ENCODE assay signal across 26 cellular contexts in the genomic region with DNA sequence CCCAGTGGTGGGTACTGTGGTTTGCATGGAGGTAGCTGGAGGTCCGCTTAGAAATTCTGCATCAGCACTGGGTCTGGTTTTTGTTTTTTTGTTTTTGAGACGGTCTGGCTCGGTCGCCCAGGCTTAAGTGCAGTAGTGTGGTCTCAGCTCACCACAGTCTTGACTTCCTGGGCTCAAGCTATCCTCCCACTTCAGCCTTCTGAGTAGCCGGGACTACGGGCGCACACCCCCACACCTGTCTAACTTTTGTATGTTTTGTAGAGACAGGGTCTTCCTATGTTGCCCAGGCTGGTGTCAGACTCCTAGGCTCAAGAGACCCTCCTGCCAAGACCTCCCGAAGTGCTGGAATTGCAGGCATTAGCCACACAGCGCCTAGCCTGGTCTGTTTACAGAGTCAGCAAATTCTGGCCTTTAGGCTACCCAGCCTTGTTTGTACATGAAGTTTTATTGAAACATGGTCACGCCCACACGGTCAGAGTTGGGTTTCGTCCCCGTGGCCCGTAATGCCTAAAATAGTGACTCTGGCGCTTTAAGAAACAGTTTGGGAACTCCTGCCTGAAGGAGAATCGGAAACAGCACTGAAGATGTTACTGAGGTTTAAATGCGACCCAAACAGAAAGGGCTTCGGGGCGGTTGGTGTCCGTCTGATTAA. TPM values are rescaled to one million over a fixed set of nuclear protein-coding genes. Genes with fewer than 3 reads are reported as not detected.
DNase-seq lines count a peak whose midpoint lies in the region; ATAC-seq and TF ChIP-seq lines count a peak whose summit lies in the region.
"Had no signal": no experiment of that assay in that cellular context is flagged by ENCODE, and none has a peak within 500 bp of the region (broad histone marks: within the 10 kb centered on the region; RNA-seq: fewer than 3 reads in every experiment).

No MANE protein-coding gene starts in this region.

- H3K27ac ChIP-seq in C4-2B: peak overlapping the region; percentile 57
- no peak overlapping the region for H3K27ac ChIP-seq in H9 (ENCODE audit: insufficient read length, low read depth, low read length)
- H3K27ac ChIP-seq in endodermal cell (ENCODE audit: low read depth, low read length): no peak overlapping the region
- H3K27ac ChIP-seq in neuronal stem cell (replicated peaks; ENCODE audit: low read length): no peak overlapping the region
- H3K27ac ChIP-seq: SJCRH30 had no signal

- no peak for DNase-seq in H9
- no peak for DNase-seq in endodermal cell
- no peak for DNase-seq in neuronal stem cell (ENCODE audit: low spot score)
- no peak for DNase-seq in activated naive CD8-positive, alpha-beta T cell treated with anti-CD3 and anti-CD28 coated beads for 36 hours
- no peak for DNase-seq in activated CD8-positive, alpha-beta T cell treated with anti-CD3 and anti-CD28 coated beads, Interleukin-2, amount 10 ng/mL, durations not matched to agents 7 days and 5 days
- no peak for DNase-seq in stimulated activated CD8-positive, alpha-beta memory T cell treated with anti-CD3 and anti-CD28 coated beads, Interleukin-4, amount 100 ng/mL, for 48 hours
- DNase-seq: Calu3; DMS153; DND-41; GOT3; KBM-7; MM.1S; NCI-H1694; NCI-H2029 treated with DMSO at 0.1 percent for 48 hours; NCI-H446 treated with DMSO at 0.1 percent for 48 hours; NCI-H526; NCI-H82; NK-92 treated with Interleukin-12 subunit alpha and Interleukin-12 subunit beta, amount 100 ng/mL, for 24 hours; PC-3; SJCRH30 had no signal

- peaks cover 2% of the 10 kb centered on the region; the same call in 1 of the 2 replicates for H3K27me3 Mint-ChIP-seq in H9 (ENCODE audit: low read depth)
- H3K27me3 Mint-ChIP-seq in endodermal cell (ENCODE audit: insufficient read depth): no peaks in the 10 kb centered on the region
- H3K27me3 Mint-ChIP-seq in activated naive CD8-positive, alpha-beta T cell treated with anti-CD3 and anti-CD28 coated beads for 36 hours: no peaks in the 10 kb centered on the region
- H3K27me3 Mint-ChIP-seq in activated CD8-positive, alpha-beta T cell treated with anti-CD3 and anti-CD28 coated beads, Interleukin-2, amount 10 ng/mL, durations not matched to agents 7 days and 5 days (ENCODE audit: low read depth): no peaks in the 10 kb centered on the region
- H3K27me3 Mint-ChIP-seq: B cell had no signal

- TF ChIP-seq CTCF in C4-2B (conservative IDR thresholded peaks at IDR 0.05) (no peak), H9 (conservative IDR thresholded peaks at IDR 0.05) (no peak), endodermal cell (conservative IDR thresholded peaks at IDR 0.05) (no peak)

- no peak overlapping the region for H3K9ac ChIP-seq in H9 (ENCODE audit: extremely low read depth, insufficient read length, low read length)
- H3K9ac ChIP-seq in endodermal cell (ENCODE audit: extremely low read depth, low read length, poor library complexity, severe bottlenecking): no peak overlapping the region
- H3K9ac ChIP-seq in neuronal stem cell (ENCODE audit: low read depth, low read length, poor library complexity): no peak overlapping the region

- no peak overlapping the region for H2AK5ac ChIP-seq in H9 (ENCODE audit: insufficient read length, low read length)
- no peak overlapping the region for H2AK5ac ChIP-seq in neuronal stem cell (ENCODE audit: low read depth, low read length)

- no peaks in the 10 kb centered on the region for H3K79me1 ChIP-seq in H9 (ENCODE audit: insufficient read depth, low read depth, low read length, poor library complexity, severe bottlenecking)
- peaks cover 4% of the 10 kb centered on the region for H3K79me1 ChIP-seq in neuronal stem cell (ENCODE audit: low read depth, low read length)

- no peaks in the 10 kb centered on the region for H3K4me1 ChIP-seq in H9 (ENCODE audit: insufficient read depth, low read length)
- no peaks in the 10 kb centered on the region for H3K4me1 ChIP-seq in endodermal cell (ENCODE audit: control insufficient read depth, insufficient read depth, low read length)
- no peaks in the 10 kb centered on the region for H3K4me1 ChIP-seq in neuronal stem cell (ENCODE audit: control insufficient read depth in 2 of 2, insufficient read depth in 1 of 2, low read depth in 1 of 2, low read length in 2 of 2)
- H3K4me1 ChIP-seq: SJCRH30 had no signal

- no peak overlapping the region for H2BK15ac ChIP-seq in H9 (ENCODE audit: low read depth, low read length)
- no peak overlapping the region for H2BK15ac ChIP-seq in neuronal stem cell (ENCODE audit: low read length)

- H2BK20ac ChIP-seq in H9 (ENCODE audit: low read depth, low read length, poor library complexity, severe bottlenecking): no peak overlapping the region

- WGBS in H9 (ENCODE audit: extremely low coverage, insufficient read length, low lambda C conversion rate): no CpG with 5 or more reads among the region's 20 CpGs
- WGBS in endodermal cell (ENCODE audit: insufficient coverage in 1 of 2, insufficient read length in 1 of 2), 2 experiments: 94 to 98% methylated on average over 17 to 20 of the region's 20 CpGs
- no CpG with 5 or more reads among the region's 20 CpGs for WGBS in neuronal stem cell (ENCODE audit: extremely low coverage in 2 of 2, insufficient read length in 2 of 2, insufficient replicate concordance in 1 of 2), 2 donors

- H3K4me3 Mint-ChIP-seq in H9 (no peak overlapping the region), endodermal cell (no peak overlapping the region)
- no peak overlapping the region for H3K4me3 Mint-ChIP-seq in activated naive CD8-positive, alpha-beta T cell treated with anti-CD3 and anti-CD28 coated beads for 36 hours
- no peak overlapping the region for H3K4me3 Mint-ChIP-seq in activated CD8-positive, alpha-beta T cell treated with anti-CD3 and anti-CD28 coated beads, Interleukin-2, amount 10 ng/mL, durations not matched to agents 7 days and 5 days
- H3K4me3 Mint-ChIP-seq: B cell; CD14-positive monocyte; CD8-positive, alpha-beta memory T cell had no signal

- H3K56ac ChIP-seq in H9 (ENCODE audit: insufficient read length, low read depth, low read length): no peak overlapping the region

- no peak overlapping the region for H2BK5ac ChIP-seq in H9 (ENCODE audit: insufficient read length, low read length)
- H2BK5ac ChIP-seq in neuronal stem cell (ENCODE audit: low read length): no peak overlapping the region

- no peak overlapping the region for H2AFZ ChIP-seq in H9 (ENCODE audit: low read length)
- H2AFZ ChIP-seq in neuronal stem cell (ENCODE audit: low read length): no peak overlapping the region

- no peaks in the 10 kb centered on the region for H4K20me1 ChIP-seq in H9 (ENCODE audit: control insufficient read depth, insufficient read depth, insufficient read length)

- H3K9me3 ChIP-seq in H9 (ENCODE audit: control insufficient read depth, low read depth, low read length): no peaks in the 10 kb centered on the region
- H3K9me3 ChIP-seq in endodermal cell (ENCODE audit: control insufficient read depth, low read length): no peaks in the 10 kb centered on the region
- no peaks in the 10 kb centered on the region for H3K9me3 ChIP-seq in neuronal stem cell (replicated peaks in 1 of 2; ENCODE audit: control insufficient read depth in 2 of 2, insufficient read depth in 1 of 2, low read depth in 1 of 2, low read length in 2 of 2)
- H3K9me3 ChIP-seq: SJCRH30 had no signal

- no peak overlapping the region for H4K5ac ChIP-seq in H9 (ENCODE audit: insufficient read length, low read depth, low read length)

- no peaks in the 10 kb centered on the region for H3K23me2 ChIP-seq in H9 (ENCODE audit: insufficient read length, low read depth, low read length, poor library complexity, severe bottlenecking)

- H3K4ac ChIP-seq in H9 (ENCODE audit: low read depth, low read length) (no peak overlapping the region), neuronal stem cell (ENCODE audit: low read length) (no peak overlapping the region)

- POLR2A ChIA-PET in activated CD8-positive, alpha-beta T cell treated with anti-CD3 and anti-CD28 coated beads, Interleukin-2, amount 10 ng/mL, durations not matched to agents 7 days and 5 days (lab: Charles Lee): no interaction called here

- H3K23ac ChIP-seq in H9 (ENCODE audit: insufficient read length, low read depth, low read length) (no peak overlapping the region), neuronal stem cell (ENCODE audit: low read depth, low read length, poor library complexity) (no peak overlapping the region)

- H3K36me3 ChIP-seq in endodermal cell (ENCODE audit: control insufficient read depth, insufficient read depth, low read length) (peaks cover 56% of the 10 kb centered on the region), neuronal stem cell (replicated peaks in 1 of 2; ENCODE audit: control insufficient read depth in 2 of 2, insufficient read depth in 2 of 2, low read length in 2 of 2) (peaks cover 26 to 88% of the 10 kb centered on the region in 2 donors)

- H3K27me3 ChIP-seq in H9 (ENCODE audit: insufficient read depth, low read length) (no peaks in the 10 kb centered on the region), endodermal cell (ENCODE audit: control insufficient read depth, insufficient read depth, low read length, poor library complexity, severe bottlenecking) (no peaks in the 10 kb centered on the region), neuronal stem cell (ENCODE audit: control insufficient read depth in 3 of 3, insufficient read depth in 3 of 3, low read depth in 1 of 3, low read length in 3 of 3) (no peaks in the 10 kb centered on the region)
- H3K27me3 ChIP-seq: SJCRH30 had no signal

- no peaks in the 10 kb centered on the region for H3K79me2 ChIP-seq in H9 (ENCODE audit: insufficient read depth, low read length)

- H3K9me3 Mint-ChIP-seq in H9 (no peaks in the 10 kb centered on the region), endodermal cell (no peaks in the 10 kb centered on the region)
- no peaks in the 10 kb centered on the region for H3K9me3 Mint-ChIP-seq in activated naive CD8-positive, alpha-beta T cell treated with anti-CD3 and anti-CD28 coated beads for 36 hours
- no peaks in the 10 kb centered on the region for H3K9me3 Mint-ChIP-seq in activated CD8-positive, alpha-beta T cell treated with anti-CD3 and anti-CD28 coated beads, Interleukin-2, amount 10 ng/mL, durations not matched to agents 7 days and 5 days (ENCODE audit: insufficient read depth)
- H3K9me3 Mint-ChIP-seq: CD8-positive, alpha-beta memory T cell had no signal

- ATAC-seq in activated CD8-positive, alpha-beta T cell treated with anti-CD3 and anti-CD28 coated beads, Interleukin-2, amount 10 ng/mL, durations not matched to agents 7 days and 5 days: no peak
- ATAC-seq: HCT116, PC-3, SK-N-SH treated with all-trans-retinoic acid at 6 μM for 48 hours had no signal

- H3K18ac ChIP-seq in H9 (ENCODE audit: insufficient read length, low read depth, low read length) (no peak overlapping the region), neuronal stem cell (ENCODE audit: low read length) (no peak overlapping the region)

- H3K27ac Mint-ChIP-seq in H9: peak overlapping the region in 2 of 3 experiments; percentile 87 to 89; a peak in 4 of 7 replicates
- peak overlapping the region; percentile 65 for H3K27ac Mint-ChIP-seq in endodermal cell
- no peak overlapping the region for H3K27ac Mint-ChIP-seq in activated naive CD8-positive, alpha-beta T cell treated with anti-CD3 and anti-CD28 coated beads for 36 hours
- no peak overlapping the region for H3K27ac Mint-ChIP-seq in activated CD8-positive, alpha-beta T cell treated with anti-CD3 and anti-CD28 coated beads, Interleukin-2, amount 10 ng/mL, durations not matched to agents 7 days and 5 days
- H3K27ac Mint-ChIP-seq: B cell; CD8-positive, alpha-beta memory T cell had no signal

- H2BK12ac ChIP-seq in H9 (ENCODE audit: insufficient read length, low read depth, low read length) (no peak overlapping the region), neuronal stem cell (ENCODE audit: low read length) (no peak overlapping the region)

- H3K4me2 ChIP-seq in H9 (ENCODE audit: insufficient read depth, insufficient read length, low read length) (no peak overlapping the region), neuronal stem cell (ENCODE audit: insufficient read depth, low read length, poor library complexity, severe bottlenecking) (no peak overlapping the region)

- CTCF ChIA-PET in activated CD8-positive, alpha-beta T cell treated with anti-CD3 and anti-CD28 coated beads, Interleukin-2, amount 10 ng/mL, durations not matched to agents 7 days and 5 days (lab: Charles Lee): no interaction called here

- no peak overlapping the region for H2BK120ac ChIP-seq in H9 (ENCODE audit: low read depth, low read length, poor library complexity, severe bottlenecking)
- H2BK120ac ChIP-seq in neuronal stem cell (ENCODE audit: low read depth, low read length): no peak overlapping the region

- no peak overlapping the region for H3T11ph ChIP-seq in H9 (ENCODE audit: low read length)

- H4K91ac ChIP-seq in H9 (ENCODE audit: insufficient read length, low read depth, low read length) (no peak overlapping the region), neuronal stem cell (ENCODE audit: low read depth, low read length, poor library complexity) (no peak overlapping the region)

- no peak overlapping the region for H3K14ac ChIP-seq in H9 (ENCODE audit: insufficient read depth, low read length)
- H3K14ac ChIP-seq in neuronal stem cell (ENCODE audit: low read length): no peak overlapping the region

- H3K36me3 Mint-ChIP-seq in H9 (ENCODE audit: insufficient read depth in 1 of 3, low read depth in 3 of 3): peaks cover 21 to 67% (median 41%) of the 10 kb centered on the region in 3 experiments
- H3K36me3 Mint-ChIP-seq in endodermal cell (ENCODE audit: low read depth): peaks cover 57% of the 10 kb centered on the region
- H3K36me3 Mint-ChIP-seq in activated naive CD8-positive, alpha-beta T cell treated with anti-CD3 and anti-CD28 coated beads for 36 hours: peaks cover 22% of the 10 kb centered on the region
- peaks cover 57% of the 10 kb centered on the region for H3K36me3 Mint-ChIP-seq in activated CD8-positive, alpha-beta T cell treated with anti-CD3 and anti-CD28 coated beads, Interleukin-2, amount 10 ng/mL, durations not matched to agents 7 days and 5 days (ENCODE audit: low read depth)

- no peak overlapping the region for H3K4me3 ChIP-seq in endodermal cell (ENCODE audit: low read length)
- no peak overlapping the region for H3K4me3 ChIP-seq in neuronal stem cell (ENCODE audit: low read length in 2 of 2)
- H3K4me3 ChIP-seq: SJCRH30 had no signal

- H3K4me1 Mint-ChIP-seq in H9 (no peaks in the 10 kb centered on the region), endodermal cell (no peaks in the 10 kb centered on the region)
- no peaks in the 10 kb centered on the region for H3K4me1 Mint-ChIP-seq in activated naive CD8-positive, alpha-beta T cell treated with anti-CD3 and anti-CD28 coated beads for 36 hours
- H3K4me1 Mint-ChIP-seq in activated CD8-positive, alpha-beta T cell treated with anti-CD3 and anti-CD28 coated beads, Interleukin-2, amount 10 ng/mL, durations not matched to agents 7 days and 5 days (ENCODE audit: low read depth): peaks cover 7% of the 10 kb centered on the region
- H3K4me1 Mint-ChIP-seq: B cell, CD14-positive monocyte had no signal

- H4K8ac ChIP-seq in H9 (replicated peaks; ENCODE audit: insufficient read length, low read depth, low read length): no peak overlapping the region
- H4K8ac ChIP-seq in neuronal stem cell (ENCODE audit: low read depth, low read length): peak overlapping the region; percentile 31

RNA-seq across cellular contexts. Expression of gene CTDP1, which starts 32.7 kb away (rescaled TPM):
- total RNA-seq in H9 (2021) (31.9 and 33.7 TPM in 2 replicates), endodermal cell (10 to 100 TPM; 29.8 to 35.6 TPM)
- polyA plus RNA-seq in endodermal cell (2013, experiment 1 of 2): 21.1 TPM
- 18.8 TPM for polyA plus RNA-seq in endodermal cell (2013, experiment 2 of 2)
- polyA plus RNA-seq in neuronal stem cell (2013, experiment 1 of 2): 10.5 TPM
- 11.0 TPM for polyA plus RNA-seq in neuronal stem cell (2013, experiment 2 of 2)
- 10 to 100 TPM; 44.4 to 44.6 TPM for total RNA-seq in activated naive CD8-positive, alpha-beta T cell treated with anti-CD3 and anti-CD28 coated beads for 36 hours
- 10 to 100 TPM; 35.5 to 36.8 TPM for total RNA-seq in activated CD8-positive, alpha-beta T cell treated with anti-CD3 and anti-CD28 coated beads, Interleukin-2, amount 10 ng/mL, durations not matched to agents 7 days and 5 days

Comparison
In these comparisons a context has a peak if more than half of its experiments do, and no peak if none do; other contexts are left out.
1. H3K27ac Mint-ChIP-seq: peak in H9 (2 of 3) and endodermal cell (single experiment); none in activated naive CD8-positive, alpha-beta T cell treated with anti-CD3 and anti-CD28 coated beads for 36 hours (single experiment) and activated CD8-positive, alpha-beta T cell treated with anti-CD3 and anti-CD28 coated beads, Interleukin-2, amount 10 ng/mL, durations not matched to agents 7 days and 5 days (single experiment).